ENCODE assay signal across 24 cellular contexts in the genomic region with DNA sequence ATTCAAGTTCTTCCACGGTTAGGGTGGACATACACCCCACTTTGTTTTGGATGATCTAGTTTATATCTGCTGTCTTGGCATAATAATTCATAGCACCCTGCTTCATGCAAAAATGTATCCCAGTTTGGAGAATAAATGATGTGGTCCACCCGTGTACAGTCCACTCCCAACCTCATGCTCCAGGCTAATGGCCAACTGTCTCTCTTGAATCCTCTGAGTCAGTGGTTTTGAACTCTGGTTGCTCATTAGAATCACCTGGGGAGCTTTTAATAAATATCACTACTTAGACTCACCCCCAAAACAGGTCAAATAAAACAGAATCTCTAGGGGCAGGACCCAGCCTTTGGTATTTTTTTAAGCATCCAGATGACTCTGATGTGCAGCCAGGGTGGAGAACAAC.
"Had no signal": no experiment of that assay in that cellular context is flagged by ENCODE, and none has a peak within 500 bp of the region (broad histone marks: within the 10 kb centered on the region; RNA-seq: fewer than 3 reads in every experiment).

No MANE protein-coding gene starts in this region.

- H3K27ac Mint-ChIP-seq: activated naive CD4-positive, alpha-beta T cell treated with anti-CD3 and anti-CD28 coated beads for 36 hours; activated naive CD8-positive, alpha-beta T cell treated with anti-CD3 and anti-CD28 coated beads, Interleukin-2, amount 10 ng/mL, durations not matched to agents 7 days and 5 days; activated T-cell treated with anti-CD3 and anti-CD28 coated beads, Interleukin-2, amount 50 U/mL, for 24 hours; endodermal cell; natural killer cell; T-helper 1 cell treated with Interleukin-12 subunit alpha and Interleukin-12 subunit beta and Interleukin-4 antibody, amounts not matched to agents 30 μg/mL and 1 μg/mL, for 36 hours; WTC11 had no signal

- DNase-seq: activated CD8-positive, alpha-beta memory T cell treated with anti-CD3 and anti-CD28 coated beads, Interleukin-2, amount 50 U/mL, for 4 hours; activated naive CD8-positive, alpha-beta T cell treated with anti-CD3 and anti-CD28 coated beads, Interleukin-2, amount 10 ng/mL, durations not matched to agents 7 days and 5 days; activated T-cell treated with anti-CD3 and anti-CD28 coated beads, Interleukin-2, amount 50 U/mL, for 24 hours; amygdala; cortex of kidney; heart left ventricle; left ventricle myocardium superior; mammary epithelial cell; midbrain; natural killer cell; nucleus accumbens; stimulated activated CD4-positive, alpha-beta T cell treated with anti-CD3 and anti-CD28 coated beads, Interleukin-12 subunit alpha, Interleukin-12 subunit beta, amount 100 ng/mL, for 4 hours; stimulated activated CD4-positive, alpha-beta T cell treated with anti-CD3 and anti-CD28 coated beads, Interleukin-1b, Interleukin-23, amount 100 ng/mL, for 48 hours; stimulated activated naive CD4-positive, alpha-beta T cell; T1000; testis had no signal

- H3K9me3 Mint-ChIP-seq: activated naive CD4-positive, alpha-beta T cell treated with anti-CD3 and anti-CD28 coated beads for 36 hours; activated naive CD8-positive, alpha-beta T cell treated with anti-CD3 and anti-CD28 coated beads, Interleukin-2, amount 10 ng/mL, durations not matched to agents 7 days and 5 days; activated T-cell treated with anti-CD3 and anti-CD28 coated beads, Interleukin-2, amount 50 U/mL, for 24 hours; endodermal cell; natural killer cell; T-helper 1 cell treated with Interleukin-12 subunit alpha and Interleukin-12 subunit beta and Interleukin-4 antibody, amounts not matched to agents 30 μg/mL and 1 μg/mL, for 36 hours; WTC11 had no signal

- H3K4me1 ChIP-seq: parathyroid adenoma, testis had no signal

- H3K4me1 Mint-ChIP-seq: activated naive CD8-positive, alpha-beta T cell treated with anti-CD3 and anti-CD28 coated beads, Interleukin-2, amount 10 ng/mL, durations not matched to agents 7 days and 5 days; natural killer cell had no signal

- H3K4me3 Mint-ChIP-seq: activated naive CD4-positive, alpha-beta T cell treated with anti-CD3 and anti-CD28 coated beads for 36 hours; activated naive CD8-positive, alpha-beta T cell treated with anti-CD3 and anti-CD28 coated beads, Interleukin-2, amount 10 ng/mL, durations not matched to agents 7 days and 5 days; activated T-cell treated with anti-CD3 and anti-CD28 coated beads, Interleukin-2, amount 50 U/mL, for 24 hours; endodermal cell; natural killer cell; T-helper 1 cell treated with Interleukin-12 subunit alpha and Interleukin-12 subunit beta and Interleukin-4 antibody, amounts not matched to agents 30 μg/mL and 1 μg/mL, for 36 hours; WTC11 had no signal

- H2AFZ ChIP-seq: parathyroid adenoma had no signal

- H3K4me3 ChIP-seq: cardiac muscle cell, heart left ventricle, testis, upper lobe of left lung had no signal

- H3K27me3 ChIP-seq: cardiac muscle cell, heart left ventricle, testis, upper lobe of left lung had no signal

- H3K36me3 Mint-ChIP-seq: activated naive CD8-positive, alpha-beta T cell treated with anti-CD3 and anti-CD28 coated beads, Interleukin-2, amount 10 ng/mL, durations not matched to agents 7 days and 5 days; natural killer cell; WTC11 had no signal

- H3K27ac ChIP-seq: cardiac muscle cell, heart left ventricle, parathyroid adenoma, testis had no signal

- H3K9me3 ChIP-seq: heart left ventricle, testis, upper lobe of left lung had no signal

- H3K9ac ChIP-seq: parathyroid adenoma had no signal

- ATAC-seq: heart left ventricle, left ventricle myocardium superior, natural killer cell, right cardiac atrium had no signal

- H3K79me2 ChIP-seq: parathyroid adenoma had no signal

- H3K36me3 ChIP-seq: cardiac muscle cell, heart left ventricle, upper lobe of left lung had no signal
